Comparison of ENCODE assay signal across 9 cellular contexts in the genomic region with DNA sequence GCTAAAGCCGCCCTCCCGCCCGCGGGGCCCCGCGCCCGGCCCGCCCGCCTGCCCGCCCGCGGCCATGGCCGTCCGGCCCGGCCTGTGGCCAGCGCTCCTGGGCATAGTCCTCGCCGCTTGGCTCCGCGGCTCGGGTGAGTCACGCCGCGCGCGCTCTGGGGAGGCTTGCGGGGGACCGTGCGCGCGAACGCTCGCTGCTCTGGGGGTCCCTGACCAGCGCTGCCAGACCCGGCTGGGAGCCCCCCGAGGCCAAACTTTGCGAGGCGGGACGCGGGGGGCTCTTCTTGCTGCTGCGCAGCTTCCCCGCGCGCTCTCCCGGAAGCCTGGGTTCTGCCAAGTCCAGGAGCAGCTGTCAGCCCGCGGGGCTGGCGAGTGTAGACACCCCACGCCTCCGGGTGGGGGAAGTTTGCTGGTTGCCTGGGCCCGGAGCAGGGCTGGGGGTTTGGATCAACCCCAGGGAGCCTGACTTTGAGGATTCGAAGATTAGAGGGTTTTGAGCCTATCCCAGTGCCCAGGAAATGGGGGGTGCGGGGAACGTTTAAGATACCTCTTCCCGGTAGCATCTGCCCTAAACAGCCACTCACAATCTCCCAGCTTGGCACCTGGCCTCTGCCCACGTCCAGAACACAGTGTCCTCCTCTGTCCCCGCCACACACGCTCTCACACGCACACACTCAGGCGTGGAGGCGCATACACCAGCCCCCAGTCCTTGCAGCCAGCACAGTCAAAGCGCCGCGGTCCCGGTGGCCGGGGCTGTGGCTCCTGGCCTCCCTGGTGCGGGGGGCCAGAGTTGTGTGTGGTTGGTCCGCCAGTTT. TPM values are rescaled to one million over a fixed set of nuclear protein-coding genes. Genes with fewer than 3 reads are reported as not detected.
DNase-seq lines count a peak whose midpoint lies in the region; ATAC-seq, FAIRE-seq and TF ChIP-seq lines count a peak whose summit lies in the region.
"Had no signal": no experiment of that assay in that cellular context is flagged by ENCODE, and none has a peak within 500 bp of the region (broad histone marks: within the 10 kb centered on the region; RNA-seq: fewer than 3 reads in every experiment).

No MANE protein-coding gene starts in this region.

- H3K9ac ChIP-seq in H1 (replicated peaks in 1 of 4; ENCODE audit: extremely low read depth in 1 of 4, low read depth in 3 of 4, low read length in 3 of 4) = peak overlapping the region in 1 of 4 experiments; percentile 53; a peak in 2 of 7 replicates

- no peak for TF ChIP-seq RAD21 in H1 (IDR thresholded peaks at IDR 0.05 in 1 of 2, conservative IDR thresholded peaks at IDR 0.05 in 1 of 2; ENCODE audit: low read depth in 2 of 2, low read length in 2 of 2)

- H3K4ac ChIP-seq in H1 (replicated peaks; ENCODE audit: insufficient read length, low read depth, low read length) = no peak overlapping the region

- H3K27ac ChIP-seq in H1 (ENCODE audit: low read depth, low read length) = no peak overlapping the region
- H3K27ac ChIP-seq in pancreas = no peak overlapping the region
- H3K27ac ChIP-seq in thyroid gland = no peak overlapping the region

- TF ChIP-seq EP300 in H1 (IDR thresholded peaks at IDR 0.05; ENCODE audit: borderline replicate concordance in 1 of 2, low read depth in 2 of 2, low read length in 2 of 2) = no peak

- H4K5ac ChIP-seq in H1 (ENCODE audit: insufficient read length, low read depth, low read length) = no peak overlapping the region

- H3K79me1 ChIP-seq in H1 (ENCODE audit: low read depth, low read length) = no peaks in the 10 kb centered on the region; the same call in 1 of the 2 replicates

- H3K4me1 ChIP-seq in H1 (replicated peaks in 1 of 4; ENCODE audit: control insufficient read depth in 3 of 4, insufficient read depth in 4 of 4, low read length in 3 of 4) = peaks cover 0 to 36% (median 13%) of the 10 kb centered on the region in 4 experiments; a peak in 6 of 7 replicates
- H3K4me1 ChIP-seq in pancreas = peaks cover 0 to 7% (median 3%) of the 10 kb centered on the region in 3 donors
- peaks cover 0 to 8% of the 10 kb centered on the region in 2 donors for H3K4me1 ChIP-seq in thyroid gland

- no peak overlapping the region for H3K14ac ChIP-seq in H1 (ENCODE audit: insufficient read length)

- POLR2A ChIA-PET in H1 (lab: Charles Lee; ENCODE audit: partially characterized antibody) = interaction anchor here (0.7 kb wide), 1 partner anchor 110 kb away, joined by 3 read pairs; no protein-coding TSS in a partner anchor

- peak overlapping the region; percentile 32; the same call in 1 of the 2 replicates for H3K18ac ChIP-seq in H1 (ENCODE audit: extremely low read depth, low read length)

- H3K36me3 ChIP-seq in H1 (ENCODE audit: control insufficient read depth in 2 of 4, insufficient read depth in 4 of 4, low read length in 3 of 4) (no peaks in the 10 kb centered on the region), pancreas (no peaks in the 10 kb centered on the region), thyroid gland (no peaks in the 10 kb centered on the region)

- no peak for TF ChIP-seq CTCF in H1 (IDR thresholded peaks at IDR 0.05; ENCODE audit: control extremely low read depth in 1 of 3, insufficient read depth in 1 of 3, low read depth in 1 of 3, low read length in 3 of 3)
- no peak for TF ChIP-seq CTCF in pancreas (IDR thresholded peaks at IDR 0.05)
- no peak for TF ChIP-seq CTCF in thyroid gland (IDR thresholded peaks at IDR 0.05)

- no peak overlapping the region for H4K91ac ChIP-seq in H1 (replicated peaks; ENCODE audit: insufficient read length, low read length)

- H2BK12ac ChIP-seq in H1 (ENCODE audit: low read depth, low read length) = no peak overlapping the region; the same call in 1 of the 2 replicates

- peak overlapping the region; percentile 30 to 65 (median 48) for H3K4me3 ChIP-seq in H1 (ENCODE audit: extremely low read depth in 1 of 4, insufficient read depth in 2 of 4, low read depth in 3 of 4, low read length in 4 of 4)
- H3K4me3 ChIP-seq in pancreas = peak overlapping the region in 2 of 4 donors; percentile 30 to 41
- no peak overlapping the region for H3K4me3 ChIP-seq in thyroid gland (replicated peaks in 1 of 3)

- CTCF ChIA-PET in H1 (lab: Charles Lee; ENCODE audit: partially characterized antibody) = interaction anchor here (0.6 to 5.1 kb wide), 19 partner anchors 12 to 397 kb away, joined by 3 to 38 read pairs (median 4); no protein-coding TSS in a partner anchor

- H4K20me1 ChIP-seq in H1 (replicated peaks in 1 of 2; ENCODE audit: control insufficient read depth in 1 of 2, insufficient read depth in 2 of 2, low read length in 2 of 2) = peaks cover 2 to 15% of the 10 kb centered on the region in 2 experiments

- no peak overlapping the region for H3K56ac ChIP-seq in H1 (replicated peaks; ENCODE audit: insufficient read length, low read depth, low read length)

- no peak overlapping the region for H3K23ac ChIP-seq in H1 (ENCODE audit: insufficient read length)

- no peaks in the 10 kb centered on the region for H3K79me2 ChIP-seq in H1 (ENCODE audit: control insufficient read depth in 1 of 2, insufficient read depth in 2 of 2, low read length in 2 of 2)

- ATAC-seq in pancreas = peak in 3 of 4 donors; percentile 6 to 52 (median 32)

- 13% methylated on average over 35 of the region's 68 CpGs; no CpG with 5 or more reads in 1 of the 2 experiments for WGBS in H1 (ENCODE audit: extremely low coverage in 1 of 2, insufficient coverage in 1 of 2, insufficient read length in 1 of 2, insufficient replicate concordance in 2 of 2, low coverage in 1 of 2, low lambda C conversion rate in 2 of 2, missing lambda C conversion rate in 1 of 2), 2 experiments
- WGBS in pancreas, 2 donors = 3 to 4% methylated on average over 42 to 68 of the region's 68 CpGs
- 7 to 15% methylated on average over 17 to 35 of the region's 68 CpGs for WGBS in thyroid gland, 2 donors

- DNase-seq in DMS53 (lab: John Stamatoyannopoulos, UW) = peak; percentile 80
- DNase-seq in NCI-H2081 treated with DMSO at 0.1 percent for 48 hours (lab: John Stamatoyannopoulos, UW) = peak; percentile 33
- DNase-seq in H1 (ENCODE audit: low read depth in 1 of 2, low spot score in 2 of 2) = peak in 1 of 2 experiments; percentile 64
- peak in 1 of 6 donors; percentile 59 for DNase-seq in pancreas
- no peak for DNase-seq in thyroid gland
- no peak for DNase-seq in iPS-NIHi7 (ENCODE audit: extremely low spot score)
- no peak for DNase-seq in NCI-H524 treated with DMSO at 0.1 percent for 48 hours (lab: John Stamatoyannopoulos, UW)
- DNase-seq in hippocampal formation (lab: John Stamatoyannopoulos, UW) = no peak

- no peak overlapping the region for H2BK5ac ChIP-seq in H1 (ENCODE audit: low read depth, low read length)

- no peak for TF ChIP-seq POLR2A in H1 (IDR thresholded peaks at IDR 0.05; ENCODE audit: control extremely low read depth in 1 of 2, low read depth in 2 of 2, low read length in 2 of 2)
- TF ChIP-seq POLR2A in thyroid gland (IDR thresholded peaks at IDR 0.05) = no peak

- H3K27me3 ChIP-seq in H1 (replicated peaks in 1 of 4; ENCODE audit: control insufficient read depth in 3 of 4, extremely low read depth in 1 of 4, insufficient read depth in 3 of 4, low read length in 3 of 4) = peaks cover 14 to 47% (median 42%) of the 10 kb centered on the region in 4 experiments
- H3K27me3 ChIP-seq in pancreas = peaks cover 0 to 20% (median 5%) of the 10 kb centered on the region in 4 donors
- no peaks in the 10 kb centered on the region for H3K27me3 ChIP-seq in thyroid gland

- H3K4me2 ChIP-seq in H1 (ENCODE audit: insufficient read depth in 1 of 2, low read depth in 2 of 2, low read length in 2 of 2) = peak overlapping the region; percentile 78

- no peak overlapping the region for H2AK5ac ChIP-seq in H1 (ENCODE audit: low read depth, low read length)

- no peaks in the 10 kb centered on the region for H3K9me3 ChIP-seq in H1 (ENCODE audit: insufficient read depth in 2 of 2, low read depth in 1 of 2, low read length in 1 of 2)
- no peaks in the 10 kb centered on the region for H3K9me3 ChIP-seq in pancreas
- no peaks in the 10 kb centered on the region for H3K9me3 ChIP-seq in thyroid gland

- intact Hi-C loops in pancreas (cut with DNase I) = no loop called here
- intact Hi-C loops in thyroid gland (cut with DNase I) = no loop called here

- no peak overlapping the region for H4K8ac ChIP-seq in H1 (ENCODE audit: extremely low read depth, insufficient read depth, low read length)

- peaks cover 14% of the 10 kb centered on the region; the same call in 1 of the 2 replicates for H3K23me2 ChIP-seq in H1 (ENCODE audit: low read depth, low read length)

- peak overlapping the region; percentile 83; the same call in 1 of the 2 replicates for H2BK15ac ChIP-seq in H1 (ENCODE audit: low read length)

- FAIRE-seq in H1 (lab: Jason Lieb, UNC) (no peak), pancreas (lab: Jason Lieb, UNC) (no peak)
- FAIRE-seq: TTC549 had no signal

- H2AFZ ChIP-seq in H1 (ENCODE audit: low read length) = no peak overlapping the region

- H2BK20ac ChIP-seq in H1 (ENCODE audit: low read length) = no peak overlapping the region

- no peak overlapping the region for H2BK120ac ChIP-seq in H1 (replicated peaks; ENCODE audit: low read depth, low read length)

TF ChIP-seq in H1, 55 proteins besides CTCF, POLR2A, EP300 and RAD21 (continues in another document):
- TF ChIP-seq HDAC2 (IDR thresholded peaks at IDR 0.05; ENCODE audit: borderline replicate concordance in 1 of 2, low read depth in 2 of 2, low read length in 2 of 2) (no peak), TAF1 (IDR thresholded peaks at IDR 0.05; ENCODE audit: low read depth, low read length) (no peak), NRF1 (IDR thresholded peaks at IDR 0.05; ENCODE audit: low read depth, low read length) (no peak), CBX8 (IDR thresholded peaks at IDR 0.05; ENCODE audit: borderline replicate concordance, low read depth, low read length) (no peak)
- TF ChIP-seq, protein P1, sequence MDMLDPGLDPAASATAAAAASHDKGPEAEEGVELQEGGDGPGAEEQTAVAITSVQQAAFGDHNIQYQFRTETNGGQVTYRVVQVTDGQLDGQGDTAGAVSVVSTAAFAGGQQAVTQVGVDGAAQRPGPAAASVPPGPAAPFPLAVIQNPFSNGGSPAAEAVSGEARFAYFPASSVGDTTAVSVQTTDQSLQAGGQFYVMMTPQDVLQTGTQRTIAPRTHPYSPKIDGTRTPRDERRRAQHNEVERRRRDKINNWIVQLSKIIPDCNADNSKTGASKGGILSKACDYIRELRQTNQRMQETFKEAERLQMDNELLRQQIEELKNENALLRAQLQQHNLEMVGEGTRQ (IDR thresholded peaks at IDR 0.05; ENCODE audit: low read length) = no peak

RNA-seq across cellular contexts. Expression of a gene that starts 0.5 kb away (rescaled TPM):
- 4.0 and 4.1 TPM in 2 replicates for total RNA-seq in H1 (2021; fragmentation: NEBNext Ultra II Directional; extraction: Animal tissue kit (Norgen Biotek cat#: 25700))
- polyA plus RNA-seq in H1 (2011; rRNA removed) = 7.6 and 11.1 TPM in 2 replicates
- polyA plus RNA-seq in H1 (2011; cell fraction: cytosol; rRNA removed) = 5.5 TPM
- 11.1 TPM for polyA plus RNA-seq in H1 (2011; cell fraction: nucleus; rRNA removed)
- 4.2 to 10.8 TPM (median 8.7 TPM) in 4 replicates for polyA plus RNA-seq in H1 (2012, experiment 1 of 2)
- 5.7 TPM for polyA plus RNA-seq in H1 (2012, experiment 2 of 2)
- polyA plus RNA-seq in H1 (2013, experiment 1 of 2) = 3.8 TPM
- polyA plus RNA-seq in H1 (2013, experiment 2 of 2) = 4.2 TPM
- polyA minus RNA-seq in H1 (2011; rRNA and poly(A)+ RNA removed) = 4.4 and 5.4 TPM in 2 replicates
- polyA minus RNA-seq in H1 (2011; cell fraction: cytosol; rRNA and poly(A)+ RNA removed) = 5.1 TPM
- 4.8 TPM for polyA minus RNA-seq in H1 (2011; cell fraction: nucleus; rRNA and poly(A)+ RNA removed)
- total RNA-seq in pancreas = under 1 TPM; 0.09 to 0.49 (median 0.22) TPM
- polyA plus RNA-seq in pancreas = 1 to 10 TPM; 2.3 to 3.6 TPM
- under 1 TPM in 3 of 4 donors, not detected in 1; 0.34 to 0.67 (median 0.67) TPM for total RNA-seq in thyroid gland

Comparison
In these comparisons a context has a peak if more than half of its experiments do, and no peak if none do; other contexts are left out.
1. DNase-seq: peak in DMS53 (single experiment) and NCI-H2081 treated with DMSO at 0.1 percent for 48 hours (single experiment); none in thyroid gland (0 of 2), iPS-NIHi7 (single experiment), NCI-H524 treated with DMSO at 0.1 percent for 48 hours (single experiment) and hippocampal formation (0 of 2).
2. H3K4me3 ChIP-seq: peak in H1 (4 of 4); none in thyroid gland (0 of 3).